1 cellular context compared by ENCODE assay signal in the genomic region with DNA sequence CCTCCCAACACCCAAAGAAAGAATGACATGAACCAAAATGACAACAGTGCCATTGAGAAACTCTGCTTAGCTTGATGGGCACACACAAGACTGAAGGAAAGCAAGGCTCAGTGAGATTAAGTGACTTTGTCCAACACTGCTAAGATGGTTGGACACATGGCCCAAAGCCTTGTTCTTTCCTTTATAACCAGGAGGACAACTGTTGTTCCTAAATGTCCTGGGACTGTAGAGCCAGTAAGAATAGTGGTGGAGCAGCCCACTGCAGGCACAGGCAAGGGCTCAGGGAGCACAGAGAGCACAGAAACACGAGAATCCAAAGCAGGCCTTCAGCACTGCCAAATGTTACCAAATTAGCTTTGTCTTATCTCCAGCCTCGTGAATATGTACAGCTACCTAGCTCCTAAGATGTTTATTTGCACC.
TF ChIP-seq lines count a peak whose summit lies in the region.

No MANE protein-coding gene starts in this region.

TF ChIP-seq in HepG2, 621 proteins besides CTCF, POLR2A, EP300 and RAD21:
- TF ChIP-seq ZNF263 (CRISPR knock-in tag; IDR thresholded peaks at IDR 0.05), result peak; percentile 55; the same call in 1 of the 2 replicates
- TF ChIP-seq XRCC5 (optimal IDR thresholded peaks at IDR 0.05; ENCODE audit: low read length), result peak; percentile 17
- TF ChIP-seq IKZF4 (CRISPR knock-in tag; IDR thresholded peaks at IDR 0.05; ENCODE audit: borderline replicate concordance, low read depth, not compliant biosample characterization), result no peak
- TF ChIP-seq IRX3 (CRISPR knock-in tag; IDR thresholded peaks at IDR 0.05; ENCODE audit: borderline replicate concordance, low read depth), result 0 out of 2 replicates have a peak, but pooled peaks have one; percentile 15
- TF ChIP-seq RBFOX2 (IDR thresholded peaks at IDR 0.05; ENCODE audit: low read depth, low read length), result peak; percentile 60
- TF ChIP-seq POLR2G (IDR thresholded peaks at IDR 0.05; ENCODE audit: low read depth, low read length), result peak; percentile 74
- TF ChIP-seq, protein P1, sequence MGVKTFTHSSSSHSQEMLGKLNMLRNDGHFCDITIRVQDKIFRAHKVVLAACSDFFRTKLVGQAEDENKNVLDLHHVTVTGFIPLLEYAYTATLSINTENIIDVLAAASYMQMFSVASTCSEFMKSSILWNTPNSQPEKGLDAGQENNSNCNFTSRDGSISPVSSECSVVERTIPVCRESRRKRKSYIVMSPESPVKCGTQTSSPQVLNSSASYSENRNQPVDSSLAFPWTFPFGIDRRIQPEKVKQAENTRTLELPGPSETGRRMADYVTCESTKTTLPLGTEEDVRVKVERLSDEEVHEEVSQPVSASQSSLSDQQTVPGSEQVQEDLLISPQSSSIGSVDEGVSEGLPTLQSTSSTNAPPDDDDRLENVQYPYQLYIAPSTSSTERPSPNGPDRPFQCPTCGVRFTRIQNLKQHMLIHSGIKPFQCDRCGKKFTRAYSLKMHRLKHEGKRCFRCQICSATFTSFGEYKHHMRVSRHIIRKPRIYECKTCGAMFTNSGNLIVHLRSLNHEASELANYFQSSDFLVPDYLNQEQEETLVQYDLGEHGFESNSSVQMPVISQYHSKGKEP (CRISPR knock-in tag; IDR thresholded peaks at IDR 0.05), result no peak
- TF ChIP-seq IRF2 (CRISPR knock-in tag; IDR thresholded peaks at IDR 0.05), result 0 out of 2 replicates have a peak, but pooled peaks have one; percentile 23
- no peak for TF ChIP-seq ZKSCAN5 (CRISPR knock-in tag; IDR thresholded peaks at IDR 0.05)
- TF ChIP-seq RBM22 (optimal IDR thresholded peaks at IDR 0.05; ENCODE audit: low read length), result peak; percentile 93
- peak; percentile 94 for TF ChIP-seq PAF1 (CRISPR knock-in tag; IDR thresholded peaks at IDR 0.05)
- TF ChIP-seq, protein P2, sequence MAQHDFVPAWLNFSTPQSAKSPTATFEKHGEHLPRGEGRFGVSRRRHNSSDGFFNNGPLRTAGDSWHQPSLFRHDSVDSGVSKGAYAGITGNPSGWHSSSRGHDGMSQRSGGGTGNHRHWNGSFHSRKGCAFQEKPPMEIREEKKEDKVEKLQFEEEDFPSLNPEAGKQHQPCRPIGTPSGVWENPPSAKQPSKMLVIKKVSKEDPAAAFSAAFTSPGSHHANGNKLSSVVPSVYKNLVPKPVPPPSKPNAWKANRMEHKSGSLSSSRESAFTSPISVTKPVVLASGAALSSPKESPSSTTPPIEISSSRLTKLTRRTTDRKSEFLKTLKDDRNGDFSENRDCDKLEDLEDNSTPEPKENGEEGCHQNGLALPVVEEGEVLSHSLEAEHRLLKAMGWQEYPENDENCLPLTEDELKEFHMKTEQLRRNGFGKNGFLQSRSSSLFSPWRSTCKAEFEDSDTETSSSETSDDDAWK (CRISPR knock-in tag; IDR thresholded peaks at IDR 0.05), result no peak
- TF ChIP-seq AGO2 (optimal IDR thresholded peaks at IDR 0.05; ENCODE audit: low read depth, low read length), result peak; percentile 88
- peak; percentile 30; the same call in 1 of the 2 replicates for TF ChIP-seq REPIN1 (CRISPR knock-in tag; IDR thresholded peaks at IDR 0.05; ENCODE audit: borderline replicate concordance, low read depth)
- TF ChIP-seq POLR2AphosphoS5 (IDR thresholded peaks at IDR 0.05; ENCODE audit: low read depth, low read length), result peak; percentile 52; the same call in 1 of the 2 replicates
- peak; percentile 59; the same call in 1 of the 2 replicates for TF ChIP-seq SSRP1 (CRISPR knock-in tag; IDR thresholded peaks at IDR 0.05)
- TF ChIP-seq POLR2AphosphoS2 (IDR thresholded peaks at IDR 0.05; ENCODE audit: low read depth, low read length), result peak; percentile 82; the same call in 1 of the 2 replicates
